Comparison of ENCODE assay signal across 8 cellular contexts in the genomic region with DNA sequence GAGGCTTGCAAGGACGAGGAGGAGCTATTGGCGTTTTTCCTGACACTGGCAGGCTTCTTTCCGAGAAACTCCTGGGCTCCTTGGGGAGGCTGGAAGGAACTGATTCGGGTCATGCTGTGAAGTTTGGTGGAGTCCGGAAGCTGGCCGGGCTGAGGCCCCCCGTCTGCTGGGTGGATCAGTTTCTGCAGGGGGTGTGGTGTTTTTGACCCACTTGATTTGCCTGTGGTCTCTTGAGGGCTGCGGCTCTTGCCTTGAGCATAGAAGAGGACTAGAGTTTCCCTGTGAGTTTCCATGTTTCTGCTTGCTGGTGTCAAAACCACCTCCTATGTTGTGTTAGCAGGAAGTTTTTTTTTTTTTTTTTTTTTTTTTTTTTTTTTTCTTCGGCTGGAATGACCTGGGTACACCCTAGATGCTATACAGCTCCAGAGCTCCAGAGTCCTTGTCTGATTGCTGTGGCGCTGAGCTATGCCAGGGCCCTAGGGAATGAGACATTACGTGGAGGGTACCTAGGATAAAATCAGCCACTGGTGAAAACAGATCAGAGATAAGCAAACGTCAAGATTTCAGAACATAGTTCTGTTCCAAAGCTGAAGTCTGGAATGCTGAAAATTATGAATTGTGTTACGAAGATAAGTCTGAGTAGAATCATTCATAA. TPM values are rescaled to one million over a fixed set of nuclear protein-coding genes. Genes with fewer than 3 reads are reported as not detected.
A peak's percentile ranks its signal among the peaks of the same experiment; 100 is the strongest.
DNase-seq lines count a peak whose midpoint lies in the region; ATAC-seq, FAIRE-seq and TF ChIP-seq lines count a peak whose summit lies in the region.

No MANE protein-coding gene starts in this region.

- peak overlapping the region; percentile 100 for H3K27ac Mint-ChIP-seq in CD4-positive, alpha-beta T cell
- H3K27ac Mint-ChIP-seq in activated naive CD4-positive, alpha-beta T cell treated with anti-CD3 and anti-CD28 coated beads, Interleukin-2, amount 10 ng/mL, durations not matched to agents 7 days and 5 days = peak overlapping the region; percentile 98

- TF ChIP-seq CTCF in CD4-positive, alpha-beta T cell (IDR thresholded peaks at IDR 0.05) = no peak

- FAIRE-seq in H54 (lab: Jason Lieb, UNC) = no peak

- no peaks in the 10 kb centered on the region for H3K27me3 Mint-ChIP-seq in CD4-positive, alpha-beta T cell
- no peaks in the 10 kb centered on the region for H3K27me3 Mint-ChIP-seq in activated naive CD4-positive, alpha-beta T cell treated with anti-CD3 and anti-CD28 coated beads, Interleukin-2, amount 10 ng/mL, durations not matched to agents 7 days and 5 days

- peak overlapping the region; percentile 95 for H3K9ac ChIP-seq in HUES48 (ENCODE audit: low read depth, low read length)

- CTCF ChIA-PET in CD4-positive, alpha-beta T cell (lab: Charles Lee) = interaction anchor here (0.7 to 11.7 kb wide), 7 partner anchors 10 to 39 kb away, joined by 3 to 130 read pairs (median 10); no protein-coding TSS in a partner anchor
- CTCF ChIA-PET in activated naive CD4-positive, alpha-beta T cell treated with anti-CD3 and anti-CD28 coated beads, Interleukin-2, amount 10 ng/mL, durations not matched to agents 7 days and 5 days (lab: Charles Lee) = interaction anchor here (0.8 to 9.2 kb wide), 5 partner anchors 10 to 39 kb away, joined by 3 to 159 read pairs (median 3); no protein-coding TSS in a partner anchor

- ATAC-seq in CD4-positive, alpha-beta T cell (ENCODE audit: poor library complexity) = peak; percentile 27
- peak; percentile 50 for ATAC-seq in GM19438 (IDR thresholded peaks at IDR 0.05; ENCODE audit: low read depth, unreplicated experiment)
- ATAC-seq in sciatic nerve = peak; percentile 59

- H3K9me3 Mint-ChIP-seq in CD4-positive, alpha-beta T cell = no peaks in the 10 kb centered on the region
- no peaks in the 10 kb centered on the region for H3K9me3 Mint-ChIP-seq in activated naive CD4-positive, alpha-beta T cell treated with anti-CD3 and anti-CD28 coated beads, Interleukin-2, amount 10 ng/mL, durations not matched to agents 7 days and 5 days

- intact Hi-C loops in CD4-positive, alpha-beta T cell (cut with DNase I, micrococcal nuclease) = loop anchor here (1.0 to 2.0 kb wide), 2 partner anchors 14 to 41 kb away; no protein-coding TSS in a partner anchor
- intact Hi-C loops in cardiac septum (cut with DNase I) (loop anchor here (10.0 kb wide), 1 partner anchor 418 kb away; no protein-coding TSS in a partner anchor), sciatic nerve (cut with DNase I) (no loop called here)

- no peaks in the 10 kb centered on the region for H3K27me3 ChIP-seq in CD4-positive, alpha-beta T cell (ENCODE audit: control insufficient read depth, insufficient read depth, low read length)
- no peaks in the 10 kb centered on the region for H3K27me3 ChIP-seq in HUES48 (ENCODE audit: control insufficient read depth, insufficient read depth, low read length)

- H3K36me3 Mint-ChIP-seq in CD4-positive, alpha-beta T cell (ENCODE audit: low read depth) = peaks cover 46% of the 10 kb centered on the region
- peaks cover 30% of the 10 kb centered on the region for H3K36me3 Mint-ChIP-seq in activated naive CD4-positive, alpha-beta T cell treated with anti-CD3 and anti-CD28 coated beads, Interleukin-2, amount 10 ng/mL, durations not matched to agents 7 days and 5 days

- peaks cover 71% of the 10 kb centered on the region for H3K4me1 Mint-ChIP-seq in CD4-positive, alpha-beta T cell (ENCODE audit: low read depth)
- H3K4me1 Mint-ChIP-seq in activated naive CD4-positive, alpha-beta T cell treated with anti-CD3 and anti-CD28 coated beads, Interleukin-2, amount 10 ng/mL, durations not matched to agents 7 days and 5 days = peaks cover 64% of the 10 kb centered on the region

- H3K4me3 ChIP-seq in HUES48 (ENCODE audit: low read depth, low read length) = peak overlapping the region; percentile 97

- no peaks in the 10 kb centered on the region for H3K9me3 ChIP-seq in CD4-positive, alpha-beta T cell (ENCODE audit: control insufficient read depth, low read length)
- H3K9me3 ChIP-seq in HUES48 (ENCODE audit: control insufficient read depth, insufficient read depth, low read length) = no peaks in the 10 kb centered on the region

- peaks cover 13% of the 10 kb centered on the region for H3K36me3 ChIP-seq in HUES48 (ENCODE audit: control insufficient read depth, insufficient read depth, low read length)

- TF ChIP-seq POLR2A in H54 (IDR thresholded peaks at IDR 0.05; ENCODE audit: low read depth, low read length) = no peak

- H3K4me1 ChIP-seq in HUES48 (ENCODE audit: control insufficient read depth, insufficient read depth, low read length) = no peaks in the 10 kb centered on the region; the same call in 1 of the 2 replicates

- H3K27ac ChIP-seq in CD4-positive, alpha-beta T cell (ENCODE audit: low read depth, low read length) = peak overlapping the region; percentile 92
- H3K27ac ChIP-seq in HUES48 (ENCODE audit: low read depth, low read length) = peak overlapping the region; percentile 96

- DNase-seq in CD4-positive, alpha-beta T cell = peak in 3 of 10 experiments; percentile 15 to 33 (median 31)
- peak; percentile 57 for DNase-seq in activated naive CD4-positive, alpha-beta T cell treated with anti-CD3 and anti-CD28 coated beads, Interleukin-2, amount 10 ng/mL, durations not matched to agents 7 days and 5 days
- DNase-seq in cardiac septum (ENCODE audit: low spot score) (peak; percentile 76), sciatic nerve (ENCODE audit: low spot score) (no peak), H54 (ENCODE audit: insufficient read length, low spot score) (no peak), NCI-H510A treated with DMSO at 0.1 percent for 48 hours (lab: John Stamatoyannopoulos, UW) (no peak)

- H3K4me3 Mint-ChIP-seq in CD4-positive, alpha-beta T cell = peak overlapping the region; percentile 99
- H3K4me3 Mint-ChIP-seq in activated naive CD4-positive, alpha-beta T cell treated with anti-CD3 and anti-CD28 coated beads, Interleukin-2, amount 10 ng/mL, durations not matched to agents 7 days and 5 days = peak overlapping the region; percentile 99

- POLR2A ChIA-PET in CD4-positive, alpha-beta T cell (lab: Charles Lee) = interaction anchor here (0.8 to 6.1 kb wide), 21 partner anchors 8 to 727 kb away, joined by 3 to 78 read pairs (median 6); partner anchors contain the start of gene CERK

RNA-seq across cellular contexts. Expression of gene TBC1D22A, which starts 0.7 kb away (rescaled TPM):
- 10 to 100 TPM; 27.1 to 31.7 TPM for total RNA-seq in CD4-positive, alpha-beta T cell
- total RNA-seq in cardiac septum (20.1 TPM), sciatic nerve (36.3 TPM)

RNA-seq across cellular contexts. Expression of gene CERK, which starts 25.1 kb away (rescaled TPM):
- total RNA-seq in CD4-positive, alpha-beta T cell = 10 to 100 TPM; 84.6 to 88.5 TPM
- total RNA-seq in cardiac septum (60.0 TPM), sciatic nerve (27.3 TPM)

Comparison
In these comparisons a context has a peak if more than half of its experiments do, and no peak if none do; other contexts are left out.
1. DNase-seq: peak in activated naive CD4-positive, alpha-beta T cell treated with anti-CD3 and anti-CD28 coated beads, Interleukin-2, amount 10 ng/mL, durations not matched to agents 7 days and 5 days (single experiment) and cardiac septum (single experiment); none in sciatic nerve (single experiment), H54 (single experiment) and NCI-H510A treated with DMSO at 0.1 percent for 48 hours (single experiment).
2. Peak in every context shown above with its lines, with median percentiles within 50 percentile points of each other: ATAC-seq.